2 cellular contexts compared by ENCODE assay signal in the genomic region with DNA sequence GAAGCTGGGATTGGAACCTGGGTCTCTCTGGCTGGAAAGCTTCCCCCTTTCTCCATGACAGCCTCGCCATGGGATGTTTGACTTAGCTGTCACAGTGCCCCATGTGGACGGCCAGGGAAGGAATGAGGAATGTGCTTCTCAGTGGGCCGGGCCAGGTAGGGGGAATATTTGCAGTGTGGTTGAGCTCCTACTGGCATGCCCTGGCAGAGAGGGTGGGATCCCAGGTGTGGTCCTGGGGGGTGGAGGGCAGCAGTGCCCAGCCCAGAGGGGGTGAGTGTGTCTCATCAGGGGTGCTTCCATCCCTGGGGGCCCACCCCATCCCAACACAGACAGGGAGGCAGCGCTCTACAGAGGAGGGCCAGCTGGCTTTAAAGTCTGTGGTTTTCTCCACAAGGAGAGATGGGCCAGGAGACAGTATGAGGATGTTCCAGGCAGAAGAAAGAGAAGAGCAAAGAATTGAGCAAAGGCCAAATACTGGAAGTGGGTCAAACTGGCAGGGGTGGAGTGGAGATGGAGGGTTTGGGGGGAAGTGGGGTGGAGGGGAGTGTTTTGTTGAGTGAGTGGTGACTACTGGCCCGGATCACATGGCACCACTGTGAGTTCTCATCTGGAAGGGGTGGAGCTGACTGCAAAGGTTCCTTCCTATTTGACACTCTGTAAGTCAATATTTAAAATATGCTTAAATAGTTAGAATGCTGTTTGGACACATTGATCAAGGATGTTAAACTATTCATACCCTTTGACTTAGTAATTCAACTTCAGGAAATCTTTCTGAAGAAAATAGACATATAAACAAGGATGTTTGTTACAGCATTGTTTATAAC.
TF ChIP-seq lines count a peak whose summit lies in the region.

No MANE protein-coding gene starts in this region.

TF ChIP-seq in HCT116, 20 proteins besides CTCF, POLR2A, EP300 and RAD21:
- no peak for TF ChIP-seq FOSL1 (IDR thresholded peaks at IDR 0.05; ENCODE audit: low read depth)
- TF ChIP-seq CBX3 (IDR thresholded peaks at IDR 0.05; ENCODE audit: low read depth) = no peak
- no peak for TF ChIP-seq REST (IDR thresholded peaks at IDR 0.05; ENCODE audit: low read depth)
- TF ChIP-seq SIN3A (IDR thresholded peaks at IDR 0.05; ENCODE audit: low read depth) = no peak
- TF ChIP-seq SP1 (IDR thresholded peaks at IDR 0.05; ENCODE audit: low read depth) = no peak
- TF ChIP-seq ATF3 (IDR thresholded peaks at IDR 0.05) = no peak
- no peak for TF ChIP-seq JUND (IDR thresholded peaks at IDR 0.05)
- TF ChIP-seq ZNF274 (IDR thresholded peaks at IDR 0.05; ENCODE audit: low read depth, low read length) = no peak
- TF ChIP-seq SRF (IDR thresholded peaks at IDR 0.05; ENCODE audit: low read depth) = no peak
- no peak for TF ChIP-seq YY1 (IDR thresholded peaks at IDR 0.05; ENCODE audit: extremely low read depth, insufficient replicate concordance, low read depth, low read length)
- TF ChIP-seq EZH2 (IDR thresholded peaks at IDR 0.05) = no peak
- no peak for TF ChIP-seq ZBTB33 (IDR thresholded peaks at IDR 0.05; ENCODE audit: extremely low read depth, insufficient replicate concordance, low read length)
- no peak for TF ChIP-seq EZH2phosphoT487 (IDR thresholded peaks at IDR 0.05; ENCODE audit: borderline replicate concordance)
- TF ChIP-seq CEBPB (IDR thresholded peaks at IDR 0.05; ENCODE audit: low read depth) = no peak
- no peak for TF ChIP-seq EGR1 (IDR thresholded peaks at IDR 0.05; ENCODE audit: low read depth)
- no peak for TF ChIP-seq POLR2AphosphoS5 (IDR thresholded peaks at IDR 0.05; ENCODE audit: low read depth, low read length)
- TF ChIP-seq TCF7L2 (IDR thresholded peaks at IDR 0.05; ENCODE audit: borderline replicate concordance, extremely low read depth, insufficient read depth, insufficient read length) = no peak
- TF ChIP-seq ZFX (IDR thresholded peaks at IDR 0.05) = no peak
- TF ChIP-seq ELF1 (IDR thresholded peaks at IDR 0.05; ENCODE audit: borderline replicate concordance, low read depth) = no peak
TF ChIP-seq in HCT116: peak in this region for 0.

TF ChIP-seq in H1, 55 proteins besides CTCF, POLR2A, EP300 and RAD21:
- TF ChIP-seq TEAD4 (IDR thresholded peaks at IDR 0.05; ENCODE audit: low read depth, low read length) (peak; percentile 89), USF2 (IDR thresholded peaks at IDR 0.05; ENCODE audit: low read length) (no peak), FOSL1 (IDR thresholded peaks at IDR 0.05; ENCODE audit: insufficient read depth, low read depth, low read length) (no peak), SP2 (IDR thresholded peaks at IDR 0.05; ENCODE audit: low read length) (no peak), RNF2 (IDR thresholded peaks at IDR 0.05; ENCODE audit: borderline replicate concordance, low read depth, low read length, missing control alignments, poor library complexity, severe bottlenecking) (no peak), SAP30 (IDR thresholded peaks at IDR 0.05; ENCODE audit: insufficient read depth, insufficient replicate concordance, low read length) (no peak), SP4 (IDR thresholded peaks at IDR 0.05; ENCODE audit: low read length) (no peak), CHD2 (IDR thresholded peaks at IDR 0.05; ENCODE audit: low read length) (no peak), ASH2L (IDR thresholded peaks at IDR 0.05; ENCODE audit: low read length) (no peak), SRF (IDR thresholded peaks at IDR 0.05; ENCODE audit: low read depth, low read length) (no peak), SIN3A (conservative IDR thresholded peaks at IDR 0.05 in 1 of 2, IDR thresholded peaks at IDR 0.05 in 1 of 2; ENCODE audit: low read depth in 1 of 2, low read length in 2 of 2) (peak in 1 of 2 experiments; percentile 80; a peak in 1 of 4 replicates), CBX8 (IDR thresholded peaks at IDR 0.05; ENCODE audit: borderline replicate concordance, low read depth, low read length) (no peak), EZH2 (IDR thresholded peaks at IDR 0.05; ENCODE audit: low read depth, low read length, severe bottlenecking) (no peak), YY1 (IDR thresholded peaks at IDR 0.05; ENCODE audit: low read depth, low read length) (no peak), EGR1 (IDR thresholded peaks at IDR 0.05; ENCODE audit: borderline replicate concordance, low read depth, low read length) (no peak), RFX5 (IDR thresholded peaks at IDR 0.05; ENCODE audit: borderline replicate concordance, low read depth, low read length) (no peak), CHD1 (IDR thresholded peaks at IDR 0.05; ENCODE audit: low read depth, low read length) (no peak)
- TF ChIP-seq, protein P1, sequence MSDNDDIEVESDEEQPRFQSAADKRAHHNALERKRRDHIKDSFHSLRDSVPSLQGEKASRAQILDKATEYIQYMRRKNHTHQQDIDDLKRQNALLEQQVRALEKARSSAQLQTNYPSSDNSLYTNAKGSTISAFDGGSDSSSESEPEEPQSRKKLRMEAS (IDR thresholded peaks at IDR 0.05) = peak; percentile 61; the same call in 1 of the 2 replicates
